In the genomic region with DNA sequence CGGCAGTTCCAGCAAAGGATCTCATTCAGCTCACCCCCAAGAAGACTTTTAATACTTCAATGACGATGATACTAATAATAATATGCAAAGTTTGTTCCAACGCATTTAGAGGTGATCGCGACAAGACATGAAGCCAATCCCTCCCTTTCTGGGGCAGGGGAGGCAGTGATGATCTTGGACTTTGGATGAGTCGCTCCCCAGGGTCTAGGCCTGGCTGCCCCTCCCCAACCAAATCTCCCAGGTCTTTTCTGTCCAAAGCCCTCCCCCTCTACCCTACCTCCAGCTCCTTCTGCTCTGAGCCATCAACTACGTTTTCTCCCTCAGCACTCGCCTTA, we compare ENCODE assay signal across 8 cellular contexts. TPM values are rescaled to one million over a fixed set of nuclear protein-coding genes. Genes with fewer than 3 reads are reported as not detected.
A peak's percentile ranks its signal among the peaks of the same experiment; 100 is the strongest.
DNase-seq lines count a peak whose midpoint lies in the region; ATAC-seq, FAIRE-seq and TF ChIP-seq lines count a peak whose summit lies in the region.

No MANE protein-coding gene starts in this region.

- H3K4me1 ChIP-seq in kidney (ENCODE audit: control insufficient read depth in 1 of 2, insufficient read depth in 1 of 2, low read depth in 1 of 2, low read length in 2 of 2) (peaks cover 0 to 8% of the 10 kb centered on the region in 2 donors), stomach smooth muscle (ENCODE audit: control insufficient read depth, insufficient read depth, low read length) (peaks cover 15% of the 10 kb centered on the region)

- FAIRE-seq in kidney (lab: Jason Lieb, UNC): no peak

- H3K36me3 ChIP-seq in kidney (ENCODE audit: control insufficient read depth in 1 of 2, insufficient read depth in 2 of 2, low read length in 2 of 2) (no peaks in the 10 kb centered on the region), stomach smooth muscle (ENCODE audit: control insufficient read depth in 2 of 2, insufficient read depth in 2 of 2, low read length in 2 of 2) (no peaks in the 10 kb centered on the region)

- H3K9ac ChIP-seq in kidney (ENCODE audit: low read length in 2 of 2) (peak overlapping the region; percentile 56 to 69), stomach smooth muscle (ENCODE audit: low read length in 2 of 2) (peak overlapping the region; percentile 90 to 92)

- no peak for DNase-seq in T-helper 2 cell treated with Interferon-gamma antibody and Interleukin-4, amounts not matched to agents 5 μg/mL and 100 μg/mL, for 36 hours (ENCODE audit: low spot score)
- no peak for DNase-seq in T-helper 2 cell
- no peak for DNase-seq in activated naive CD8-positive, alpha-beta T cell treated with anti-CD3 and anti-CD28 coated beads, Interleukin-2, amount 50 U/mL, for 24 hours
- no peak for DNase-seq in kidney
- no peak for DNase-seq in KG1 (lab: John Stamatoyannopoulos, UW)
- DNase-seq in NCI-H510A treated with DMSO at 0.1 percent for 48 hours (lab: John Stamatoyannopoulos, UW): no peak

- H3K4me3 ChIP-seq in kidney (ENCODE audit: low read length in 2 of 2) (peak overlapping the region; percentile 58 to 66), stomach smooth muscle (ENCODE audit: low read length in 2 of 2) (peak overlapping the region; percentile 82 to 87)

- H3K9me3 Mint-ChIP-seq in T-helper 2 cell treated with Interferon-gamma antibody and Interleukin-4, amounts not matched to agents 5 μg/mL and 100 μg/mL, for 36 hours: no peaks in the 10 kb centered on the region
- H3K9me3 Mint-ChIP-seq in activated naive CD8-positive, alpha-beta T cell treated with anti-CD3 and anti-CD28 coated beads, Interleukin-2, amount 50 U/mL, for 24 hours: no peaks in the 10 kb centered on the region

- no peak for TF ChIP-seq CTCF in kidney (IDR thresholded peaks at IDR 0.05; ENCODE audit: borderline replicate concordance, extremely low read depth, insufficient read depth)

- H3K9me3 ChIP-seq in kidney (ENCODE audit: control insufficient read depth in 1 of 2, low read length in 2 of 2) (no peaks in the 10 kb centered on the region), stomach smooth muscle (ENCODE audit: control insufficient read depth in 2 of 2, low read length in 2 of 2) (no peaks in the 10 kb centered on the region)

- intact Hi-C loops in kidney (cut with DNase I): no loop called here

- no peak for ATAC-seq in activated naive CD8-positive, alpha-beta T cell treated with anti-CD3 and anti-CD28 coated beads, Interleukin-2, amount 50 U/mL, for 24 hours
- no peak for ATAC-seq in GM21515 (IDR thresholded peaks at IDR 0.05; ENCODE audit: unreplicated experiment)

- H3K4me3 Mint-ChIP-seq in T-helper 2 cell treated with Interferon-gamma antibody and Interleukin-4, amounts not matched to agents 5 μg/mL and 100 μg/mL, for 36 hours: peak overlapping the region; percentile 85
- peak overlapping the region; percentile 80 for H3K4me3 Mint-ChIP-seq in activated naive CD8-positive, alpha-beta T cell treated with anti-CD3 and anti-CD28 coated beads, Interleukin-2, amount 50 U/mL, for 24 hours

- H3K36me3 Mint-ChIP-seq in T-helper 2 cell treated with Interferon-gamma antibody and Interleukin-4, amounts not matched to agents 5 μg/mL and 100 μg/mL, for 36 hours (ENCODE audit: low read depth): peaks cover 2% of the 10 kb centered on the region
- no peaks in the 10 kb centered on the region for H3K36me3 Mint-ChIP-seq in activated naive CD8-positive, alpha-beta T cell treated with anti-CD3 and anti-CD28 coated beads, Interleukin-2, amount 50 U/mL, for 24 hours (ENCODE audit: low read depth)

- H3K4me1 Mint-ChIP-seq in T-helper 2 cell treated with Interferon-gamma antibody and Interleukin-4, amounts not matched to agents 5 μg/mL and 100 μg/mL, for 36 hours (ENCODE audit: low read depth): peaks cover 30% of the 10 kb centered on the region
- peaks cover 31% of the 10 kb centered on the region for H3K4me1 Mint-ChIP-seq in activated naive CD8-positive, alpha-beta T cell treated with anti-CD3 and anti-CD28 coated beads, Interleukin-2, amount 50 U/mL, for 24 hours

- H3K27me3 Mint-ChIP-seq in T-helper 2 cell treated with Interferon-gamma antibody and Interleukin-4, amounts not matched to agents 5 μg/mL and 100 μg/mL, for 36 hours (ENCODE audit: low read depth): peaks cover 63% of the 10 kb centered on the region
- peaks cover 62% of the 10 kb centered on the region for H3K27me3 Mint-ChIP-seq in activated naive CD8-positive, alpha-beta T cell treated with anti-CD3 and anti-CD28 coated beads, Interleukin-2, amount 50 U/mL, for 24 hours

- H3K27ac Mint-ChIP-seq in T-helper 2 cell treated with Interferon-gamma antibody and Interleukin-4, amounts not matched to agents 5 μg/mL and 100 μg/mL, for 36 hours: no peak overlapping the region
- H3K27ac Mint-ChIP-seq in activated naive CD8-positive, alpha-beta T cell treated with anti-CD3 and anti-CD28 coated beads, Interleukin-2, amount 50 U/mL, for 24 hours: peak overlapping the region; percentile 34

- peaks cover 0 to 2% of the 10 kb centered on the region in 2 donors for H3K27me3 ChIP-seq in stomach smooth muscle (ENCODE audit: control insufficient read depth in 1 of 2, insufficient read depth in 2 of 2, low read length in 2 of 2)

- H3K27ac ChIP-seq in kidney (ENCODE audit: low read depth in 2 of 2, low read length in 2 of 2): peak overlapping the region; percentile 73 to 74
- peak overlapping the region; percentile 93 for H3K27ac ChIP-seq in stomach smooth muscle (ENCODE audit: low read length)

RNA-seq across cellular contexts. Expression of a gene that starts 33.9 kb away (rescaled TPM):
- total RNA-seq in kidney: 695 TPM
- 1,143 TPM for polyA plus RNA-seq in kidney (ENCODE audit: insufficient read depth, low read depth, low replicate concordance)
